ENCODE assay signal across 1 cellular context in genomic region chr7:1455241-1455939, GRCh38.
TF ChIP-seq lines count a peak whose summit lies in the region.

No MANE protein-coding gene starts in this region.

TF ChIP-seq in HepG2, 621 proteins besides CTCF, POLR2A, EP300 and RAD21 (continued from another document and continues in another):
- TF ChIP-seq RERE (CRISPR knock-in tag; IDR thresholded peaks at IDR 0.05; ENCODE audit: low read depth) (no peak), MTERF4 (CRISPR knock-in tag; IDR thresholded peaks at IDR 0.05) (no peak), TERF1 (CRISPR knock-in tag; IDR thresholded peaks at IDR 0.05) (no peak), SMARCE1 (IDR thresholded peaks at IDR 0.05; ENCODE audit: borderline replicate concordance) (no peak), ETS1 (CRISPR knock-in tag; IDR thresholded peaks at IDR 0.05) (no peak), NR2F2 (IDR thresholded peaks at IDR 0.05; ENCODE audit: borderline replicate concordance, low read depth) (no peak), RBFOX2 (IDR thresholded peaks at IDR 0.05; ENCODE audit: low read depth, low read length) (0 out of 2 replicates have a peak, but pooled peaks have one; percentile 34), HNRNPLL (IDR thresholded peaks at IDR 0.05; ENCODE audit: low read depth, low read length, poor library complexity, severe bottlenecking) (no peak), TCF12 (IDR thresholded peaks at IDR 0.05) (no peak), TCF12 (CRISPR knock-in tag; IDR thresholded peaks at IDR 0.05) (no peak), ZNF782 (CRISPR knock-in tag; IDR thresholded peaks at IDR 0.05; ENCODE audit: borderline replicate concordance) (no peak), ZNF652 (CRISPR knock-in tag; IDR thresholded peaks at IDR 0.05; ENCODE audit: borderline replicate concordance, low read depth) (no peak), ZNF24 (IDR thresholded peaks at IDR 0.05) (no peak), MAFF (IDR thresholded peaks at IDR 0.05; ENCODE audit: low read depth, low read length) (no peak), KAT7 (CRISPR knock-in tag; IDR thresholded peaks at IDR 0.05; ENCODE audit: borderline replicate concordance) (no peak), ZNF33A (CRISPR knock-in tag; IDR thresholded peaks at IDR 0.05; ENCODE audit: borderline replicate concordance) (no peak), KIAA2018 (CRISPR knock-in tag; IDR thresholded peaks at IDR 0.05; ENCODE audit: borderline replicate concordance) (no peak), EZH2 (conservative IDR thresholded peaks at IDR 0.05; ENCODE audit: low read depth, low read length) (no peak), ZNF17 (CRISPR knock-in tag; IDR thresholded peaks at IDR 0.05) (no peak), ZMYM3 (CRISPR knock-in tag; IDR thresholded peaks at IDR 0.05) (peak; percentile 87), ZNF839 (CRISPR knock-in tag; IDR thresholded peaks at IDR 0.05; ENCODE audit: borderline replicate concordance) (no peak), HIC2 (CRISPR knock-in tag; IDR thresholded peaks at IDR 0.05; ENCODE audit: low read depth) (peak; percentile 72; the same call in 1 of the 2 replicates), ZNF687 (CRISPR knock-in tag; IDR thresholded peaks at IDR 0.05) (peak; percentile 6; the same call in 1 of the 2 replicates), RXRB (CRISPR knock-in tag; IDR thresholded peaks at IDR 0.05; ENCODE audit: borderline replicate concordance) (no peak), MBNL3 (CRISPR knock-in tag; conservative IDR thresholded peaks at IDR 0.05) (no peak), ELF3 (CRISPR knock-in tag; IDR thresholded peaks at IDR 0.05) (no peak), ZEB1 (IDR thresholded peaks at IDR 0.05; ENCODE audit: insufficient replicate concordance, low read depth) (peak; percentile 70), MED1 (CRISPR knock-in tag; IDR thresholded peaks at IDR 0.05) (no peak), RFXANK (CRISPR knock-in tag; IDR thresholded peaks at IDR 0.05) (no peak), TFAP4 (IDR thresholded peaks at IDR 0.05; ENCODE audit: borderline replicate concordance, low read depth) (peak; percentile 53; the same call in 1 of the 2 replicates), NPAS2 (CRISPR knock-in tag; IDR thresholded peaks at IDR 0.05; ENCODE audit: borderline replicate concordance) (no peak)
